In genomic region chr14:75981426-75981825, GRCh38 we compare ENCODE assay signal across 8 cellular contexts. TPM values are rescaled to one million over a fixed set of nuclear protein-coding genes. Genes with fewer than 3 reads are reported as not detected.
DNase-seq lines count a peak whose midpoint lies in the region; ATAC-seq and TF ChIP-seq lines count a peak whose summit lies in the region.

No MANE protein-coding gene starts in this region.

- H3K4me3 Mint-ChIP-seq in effector memory CD8-positive, alpha-beta T cell: peak overlapping the region; percentile 75 to 81
- peak overlapping the region; percentile 80 to 99 (median 88) for H3K4me3 Mint-ChIP-seq in naive thymus-derived CD4-positive, alpha-beta T cell

- H3K4me2 ChIP-seq in SU-DHL-6 (ENCODE audit: low read depth, low read length, poor library complexity, severe bottlenecking): peak overlapping the region; percentile 92

- no peaks in the 10 kb centered on the region for H3F3A ChIP-seq in SU-DHL-6 (ENCODE audit: insufficient read depth)

- H3K27me3 Mint-ChIP-seq in effector memory CD8-positive, alpha-beta T cell: no peaks in the 10 kb centered on the region
- peaks cover 0 to 27% (median 0%) of the 10 kb centered on the region in 5 donors for H3K27me3 Mint-ChIP-seq in naive thymus-derived CD4-positive, alpha-beta T cell

- H3K4me1 Mint-ChIP-seq in effector memory CD8-positive, alpha-beta T cell (ENCODE audit: low read depth in 2 of 2): peaks cover 42 to 48% of the 10 kb centered on the region in 2 donors
- peaks cover 41 to 59% (median 51%) of the 10 kb centered on the region in 7 donors for H3K4me1 Mint-ChIP-seq in naive thymus-derived CD4-positive, alpha-beta T cell

- H3K27me3 ChIP-seq in ACC112 (ENCODE audit: insufficient read depth, low read length): no peaks in the 10 kb centered on the region
- H3K27me3 ChIP-seq in SU-DHL-6 (ENCODE audit: low read length): no peaks in the 10 kb centered on the region
- H3K27me3 ChIP-seq in naive thymus-derived CD4-positive, alpha-beta T cell (ENCODE audit: control insufficient read depth in 2 of 2, insufficient read depth in 2 of 2, low read length in 2 of 2): no peaks in the 10 kb centered on the region
- H3K27me3 ChIP-seq in upper lobe of right lung: no peaks in the 10 kb centered on the region

- H3K79me2 ChIP-seq in ACC112 (ENCODE audit: control insufficient read depth, insufficient read depth, low read length, unreplicated experiment) (peaks cover 5% of the 10 kb centered on the region), SU-DHL-6 (ENCODE audit: insufficient read depth, low read length) (no peaks in the 10 kb centered on the region)

- POLR2A ChIA-PET in naive thymus-derived CD4-positive, alpha-beta T cell (lab: Charles Lee): interaction anchor here (0.6 to 2.0 kb wide), 6 partner anchors 8 to 1627 kb away, joined by 3 to 7 read pairs (median 4); no protein-coding TSS in a partner anchor

- H3K27ac Mint-ChIP-seq in effector memory CD8-positive, alpha-beta T cell: peak overlapping the region; percentile 86 to 89
- peak overlapping the region; percentile 81 to 97 (median 90) for H3K27ac Mint-ChIP-seq in naive thymus-derived CD4-positive, alpha-beta T cell

- peak overlapping the region; percentile 69; the same call in 1 of the 2 replicates for H3K27ac ChIP-seq in ACC112 (ENCODE audit: low read depth, low read length)
- H3K27ac ChIP-seq in SU-DHL-6 (ENCODE audit: low read depth, low read length): no peak overlapping the region
- H3K27ac ChIP-seq in naive thymus-derived CD4-positive, alpha-beta T cell (ENCODE audit: low read depth, low read length): peak overlapping the region; percentile 84
- H3K27ac ChIP-seq in upper lobe of right lung: peak overlapping the region; percentile 94

- peaks cover 38% of the 10 kb centered on the region for H3K4me1 ChIP-seq in ACC112 (ENCODE audit: control insufficient read depth, insufficient read depth, low read length, unreplicated experiment)
- H3K4me1 ChIP-seq in naive thymus-derived CD4-positive, alpha-beta T cell (ENCODE audit: control insufficient read depth in 2 of 2, insufficient read depth in 2 of 2, low read length in 2 of 2): peaks cover 17 to 32% of the 10 kb centered on the region in 2 donors
- H3K4me1 ChIP-seq in upper lobe of right lung: peaks cover 38% of the 10 kb centered on the region

- intact Hi-C loops in naive thymus-derived CD4-positive, alpha-beta T cell (cut with micrococcal nuclease): loop anchor here in 1 of 2 donors (10.0 kb wide), 2 partner anchors 687 to 1897 kb away; partner anchors contain the start of genes ALDH6A1 and LIN52
- intact Hi-C loops in upper lobe of right lung (cut with DNase I): no loop called here

- CTCF ChIA-PET in naive thymus-derived CD4-positive, alpha-beta T cell (lab: Charles Lee): interaction anchor here (1.7 to 7.8 kb wide), 4 partner anchors 74 to 404 kb away, joined by 13 to 73 read pairs (median 45); partner anchors contain the start of gene FLVCR2

- H3K4me3 ChIP-seq in ACC112 (ENCODE audit: low read depth, low read length) (peak overlapping the region; percentile 95), SU-DHL-6 (ENCODE audit: insufficient read depth, low read length, poor library complexity, severe bottlenecking) (no peak overlapping the region), upper lobe of right lung (peak overlapping the region; percentile 78)
- H3K4me3 ChIP-seq in naive thymus-derived CD4-positive, alpha-beta T cell (ENCODE audit: low read length): peak overlapping the region; percentile 83

- H3K36me3 ChIP-seq in ACC112 (ENCODE audit: insufficient read depth, low read length): no peaks in the 10 kb centered on the region
- no peaks in the 10 kb centered on the region for H3K36me3 ChIP-seq in SU-DHL-6 (ENCODE audit: low read length)
- peaks cover 0 to 5% (median 0%) of the 10 kb centered on the region in 3 experiments for H3K36me3 ChIP-seq in naive thymus-derived CD4-positive, alpha-beta T cell (ENCODE audit: control insufficient read depth in 2 of 3, insufficient read depth in 3 of 3, low read length in 3 of 3)
- H3K36me3 ChIP-seq in upper lobe of right lung: no peaks in the 10 kb centered on the region

- H3K9me3 ChIP-seq in SU-DHL-6 (ENCODE audit: insufficient read depth, low read length) (no peaks in the 10 kb centered on the region), upper lobe of right lung (no peaks in the 10 kb centered on the region)
- no peaks in the 10 kb centered on the region for H3K9me3 ChIP-seq in naive thymus-derived CD4-positive, alpha-beta T cell (ENCODE audit: control insufficient read depth in 2 of 3, low read length in 3 of 3)

- H3K36me3 Mint-ChIP-seq in effector memory CD8-positive, alpha-beta T cell (ENCODE audit: insufficient read depth): peaks cover 17% of the 10 kb centered on the region
- H3K36me3 Mint-ChIP-seq in naive thymus-derived CD4-positive, alpha-beta T cell: peaks cover 0 to 4% (median 2%) of the 10 kb centered on the region in 5 donors

- H4K20me1 ChIP-seq in SU-DHL-6 (ENCODE audit: low read depth, low read length): no peaks in the 10 kb centered on the region

- peak overlapping the region; percentile 97 for H2AFZ ChIP-seq in ACC112 (ENCODE audit: low read length, unreplicated experiment)
- peak overlapping the region; percentile 95 for H2AFZ ChIP-seq in SU-DHL-6 (ENCODE audit: low read depth, low read length, severe bottlenecking)

- no peaks in the 10 kb centered on the region for H3K9me3 Mint-ChIP-seq in effector memory CD8-positive, alpha-beta T cell
- H3K9me3 Mint-ChIP-seq in naive thymus-derived CD4-positive, alpha-beta T cell: peaks cover 0 to 3% (median 0%) of the 10 kb centered on the region in 11 donors

- no peak overlapping the region for H3K9ac ChIP-seq in SU-DHL-6 (ENCODE audit: low read length)

- H3K9me2 ChIP-seq in SU-DHL-6 (replicated peaks; ENCODE audit: insufficient read depth, low read length): no peaks in the 10 kb centered on the region

- no peak for TF ChIP-seq CTCF in SU-DHL-6 (IDR thresholded peaks at IDR 0.05; ENCODE audit: insufficient read depth, low read length, poor library complexity, severe bottlenecking)
- TF ChIP-seq CTCF in upper lobe of right lung (IDR thresholded peaks at IDR 0.05): no peak

- DNase-seq in effector memory CD8-positive, alpha-beta T cell: peak; percentile 20 to 29 (median 24)
- DNase-seq in naive thymus-derived CD4-positive, alpha-beta T cell: peak in 7 of 9 donors; percentile 14 to 56 (median 21)
- DNase-seq in upper lobe of right lung: no peak
- no peak for DNase-seq in GDM1 (lab: John Stamatoyannopoulos, UW)

- ATAC-seq in GM18508 (IDR thresholded peaks at IDR 0.05; ENCODE audit: insufficient read depth, unreplicated experiment) (peak; percentile 39), HG03354 (IDR thresholded peaks at IDR 0.05; ENCODE audit: poor library complexity, severe bottlenecking, unreplicated experiment) (peak; percentile 44), upper lobe of right lung (no peak)
- peak; percentile 26 for ATAC-seq in effector memory CD8-positive, alpha-beta T cell (replicated peaks)
- peak; percentile 19 for ATAC-seq in naive thymus-derived CD4-positive, alpha-beta T cell

RNA-seq across cellular contexts. Expression of gene TGFB3, which starts 0.4 kb away (rescaled TPM):
- 10 to 100 TPM in 3 of 5 experiments, 1 to 10 TPM in 2; 2.2 to 14.3 (median 10.1) TPM for total RNA-seq in naive thymus-derived CD4-positive, alpha-beta T cell
- under 1 TPM in 1 of 2 donors, not detected in 1; 0.58 TPM for polyA plus RNA-seq in naive thymus-derived CD4-positive, alpha-beta T cell
- 25.4 TPM for total RNA-seq in upper lobe of right lung

RNA-seq across cellular contexts. Expression of gene IFT43, which starts 4.1 kb away (rescaled TPM):
- total RNA-seq in naive thymus-derived CD4-positive, alpha-beta T cell: 10 to 100 TPM in 4 of 5 experiments, 1 to 10 TPM in 1; 4.6 to 16.9 (median 15.4) TPM
- 10 to 100 TPM; 13.7 to 19.1 TPM for polyA plus RNA-seq in naive thymus-derived CD4-positive, alpha-beta T cell
- 24.8 TPM for total RNA-seq in upper lobe of right lung

Comparison
In these comparisons a context has a peak if more than half of its experiments do, and no peak if none do; other contexts are left out.
1. DNase-seq: peak in effector memory CD8-positive, alpha-beta T cell (3 of 3) and naive thymus-derived CD4-positive, alpha-beta T cell (7 of 9); none in upper lobe of right lung (single experiment) and GDM1 (single experiment).